12 cellular contexts compared by ENCODE assay signal in the genomic region with DNA sequence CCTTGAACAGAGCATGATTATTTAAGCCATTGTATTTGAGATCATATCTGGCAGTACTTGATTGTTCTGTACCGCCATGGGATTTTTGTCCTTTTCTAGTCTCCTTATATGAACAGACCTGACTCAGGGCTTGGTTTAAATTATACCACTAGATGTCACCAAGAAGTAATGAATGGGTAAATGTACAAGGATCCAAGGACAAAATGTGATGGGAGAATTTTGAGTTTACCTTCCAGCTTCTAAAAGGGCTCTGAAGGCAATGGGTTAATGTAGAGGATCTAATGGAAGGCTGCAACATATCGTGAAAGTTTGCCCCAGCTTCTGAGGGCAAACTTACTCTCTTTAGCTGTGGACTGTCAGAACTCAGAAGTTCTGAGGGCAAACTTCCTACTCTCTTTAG. TPM values are rescaled to one million over a fixed set of nuclear protein-coding genes. Genes with fewer than 3 reads are reported as not detected.
DNase-seq lines count a peak whose midpoint lies in the region; ATAC-seq and TF ChIP-seq lines count a peak whose summit lies in the region.
"Had no signal": no experiment of that assay in that cellular context is flagged by ENCODE, and none has a peak within 500 bp of the region (broad histone marks: within the 10 kb centered on the region; RNA-seq: fewer than 3 reads in every experiment).

No MANE protein-coding gene starts in this region.

- no peak overlapping the region for H3K27ac Mint-ChIP-seq in osteocyte (ENCODE audit: unreplicated experiment)

- ATAC-seq in HG03108 (IDR thresholded peaks at IDR 0.05; ENCODE audit: unreplicated experiment) = no peak

- no peaks in the 10 kb centered on the region for H3K9me3 Mint-ChIP-seq in osteocyte (ENCODE audit: unreplicated experiment)

- no peaks in the 10 kb centered on the region for H3K4me1 ChIP-seq in OCI-LY1 (ENCODE audit: insufficient read depth, low read length, severe bottlenecking)
- peaks cover 0 to under 1% (median 0%) of the 10 kb centered on the region in 4 donors for H3K4me1 ChIP-seq in sigmoid colon

- no peaks in the 10 kb centered on the region for H3K79me2 ChIP-seq in OCI-LY1 (ENCODE audit: insufficient read depth, low read length)

- no peaks in the 10 kb centered on the region for H4K20me1 ChIP-seq in OCI-LY1 (ENCODE audit: insufficient read depth, low read length)

- no peak for TF ChIP-seq EP300 in sigmoid colon (IDR thresholded peaks at IDR 0.05)

- H3K4me3 Mint-ChIP-seq in osteocyte (ENCODE audit: unreplicated experiment) = no peak overlapping the region

- peaks cover 21% of the 10 kb centered on the region for H3K36me3 Mint-ChIP-seq in osteocyte (ENCODE audit: unreplicated experiment)

- no peak for TF ChIP-seq POLR2A in sigmoid colon (IDR thresholded peaks at IDR 0.05)

- H3K27ac ChIP-seq in OCI-LY1 (ENCODE audit: low read depth, low read length, poor library complexity, severe bottlenecking) (no peak overlapping the region), sigmoid colon (no peak overlapping the region)
- H3K27ac ChIP-seq: epithelial cell of prostate had no signal

- H2AFZ ChIP-seq in OCI-LY1 (ENCODE audit: low read length) = no peak overlapping the region

- H3K9me3 ChIP-seq in OCI-LY1 (ENCODE audit: low read length) = no peaks in the 10 kb centered on the region
- H3K9me3 ChIP-seq in sigmoid colon = no peaks in the 10 kb centered on the region

- no peak for DNase-seq in GM13977 (ENCODE audit: low spot score)
- DNase-seq in epithelial cell of esophagus (ENCODE audit: low read depth) = peak; percentile 22
- no peak for DNase-seq in osteocyte (ENCODE audit: extremely low spot score, unreplicated experiment)
- DNase-seq in foreskin melanocyte = no peak
- DNase-seq in sigmoid colon = no peak
- DNase-seq in HPDE6-E6E7 (ENCODE audit: extremely low spot score) = no peak
- DNase-seq: activated CD8-positive, alpha-beta memory T cell treated with anti-CD3 and anti-CD28 coated beads, Interleukin-2, amount 50 U/mL, for 48 hours; NCI-H526 treated with DMSO at 0.1 percent for 48 hours; nucleus accumbens had no signal

- no peaks in the 10 kb centered on the region for H3K27me3 Mint-ChIP-seq in osteocyte (ENCODE audit: unreplicated experiment)

- no peaks in the 10 kb centered on the region for H3F3A ChIP-seq in OCI-LY1 (ENCODE audit: insufficient read depth, low read length)

- intact Hi-C loops in sigmoid colon (cut with DNase I) = no loop called here

- in situ Hi-C loops in GM13977 (cut with MboI; ENCODE audit: low pct_unique_long_range_greater_than_20kb, low sequenced_read_pairs, unreplicated experiment) = no loop called here

- H3K36me3 ChIP-seq in OCI-LY1 (ENCODE audit: insufficient read depth, low read length) (peaks cover 36% of the 10 kb centered on the region; the same call in 1 of the 2 replicates), sigmoid colon (peaks cover 3 to 50% (median 9%) of the 10 kb centered on the region in 4 donors)

- H3K27me3 ChIP-seq in OCI-LY1 (ENCODE audit: insufficient read depth, low read length) (no peaks in the 10 kb centered on the region), sigmoid colon (no peaks in the 10 kb centered on the region)

- peak; percentile 28 for TF ChIP-seq CTCF in GM13977 (IDR thresholded peaks at IDR 0.05; ENCODE audit: extremely low read depth, insufficient read depth, missing control alignments)
- peak; percentile 43; the same call in 1 of the 2 replicates for TF ChIP-seq CTCF in OCI-LY1 (IDR thresholded peaks at IDR 0.05; ENCODE audit: low read length)
- peak; percentile 9 for TF ChIP-seq CTCF in epithelial cell of esophagus (IDR thresholded peaks at IDR 0.05; ENCODE audit: insufficient read depth, low read depth, low read length, missing control alignments)
- TF ChIP-seq CTCF in osteocyte (IDR thresholded peaks at IDR 0.05) = peak; percentile 51
- TF ChIP-seq CTCF in sigmoid colon (IDR thresholded peaks at IDR 0.05) = no peak

- 65 to 69% methylated on average over 2 of the region's 2 CpGs for WGBS in sigmoid colon, 2 donors

- H3K9me2 ChIP-seq in OCI-LY1 (ENCODE audit: low read depth, low read length) = no peaks in the 10 kb centered on the region

- H3K4me3 ChIP-seq in OCI-LY1 (ENCODE audit: low read depth, low read length, poor library complexity, severe bottlenecking) = no peak overlapping the region
- no peak overlapping the region for H3K4me3 ChIP-seq in epithelial cell of esophagus (ENCODE audit: low read length)
- H3K4me3 ChIP-seq in sigmoid colon = no peak overlapping the region

- no peak overlapping the region for H3K9ac ChIP-seq in OCI-LY1 (ENCODE audit: low read length)

- H3K4me2 ChIP-seq in OCI-LY1 (ENCODE audit: low read length) = no peak overlapping the region

- peaks cover 19% of the 10 kb centered on the region for H3K4me1 Mint-ChIP-seq in osteocyte (ENCODE audit: unreplicated experiment)

RNA-seq across cellular contexts. Expression of a gene that starts 12.0 kb away (rescaled TPM):
- total RNA-seq in osteocyte (18.2 and 18.3 TPM in 2 replicates), sigmoid colon (10 to 100 TPM in 2 of 4 donors, 1 to 10 TPM in 2; 8.8 to 18.5 (median 12.7) TPM)
- 10 to 100 TPM; 10.2 to 12.3 (median 11.6) TPM for polyA plus RNA-seq in sigmoid colon

Comparison
In these comparisons a context has a peak if more than half of its experiments do, and no peak if none do; other contexts are left out.
1. CTCF ChIP-seq: peak in GM13977 (single experiment), OCI-LY1 (single experiment), epithelial cell of esophagus (single experiment) and osteocyte (single experiment); none in sigmoid colon (0 of 4).